Comparison of ENCODE assay signal across 22 cellular contexts in the genomic region with DNA sequence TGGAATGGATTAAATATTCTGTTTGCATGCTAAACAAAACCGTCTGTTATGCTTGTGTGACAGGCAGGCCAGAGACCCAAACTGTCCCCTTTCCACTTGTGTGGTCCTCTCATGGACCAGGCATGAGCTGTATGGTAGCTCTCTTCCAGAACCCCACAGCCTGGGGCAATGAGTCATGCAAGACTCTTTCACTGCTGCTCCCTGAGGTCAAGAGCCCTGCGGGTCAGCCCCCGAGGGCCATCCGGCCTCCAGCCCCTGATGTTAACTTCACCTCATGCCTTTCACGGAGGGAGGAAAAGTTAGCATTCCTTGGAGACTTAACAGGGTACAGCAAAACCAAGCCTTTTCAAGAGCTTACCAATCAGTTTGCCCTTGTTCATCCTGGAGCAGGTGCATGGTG.
DNase-seq lines count a peak whose midpoint lies in the region; ATAC-seq, FAIRE-seq and TF ChIP-seq lines count a peak whose summit lies in the region.
"Had no signal": no experiment of that assay in that cellular context is flagged by ENCODE, and none has a peak within 500 bp of the region (broad histone marks: within the 10 kb centered on the region; RNA-seq: fewer than 3 reads in every experiment).

No MANE protein-coding gene starts in this region.

- ATAC-seq in HepG2 (no peak), right lobe of liver (no peak), GM21423 (IDR thresholded peaks at IDR 0.05; ENCODE audit: unreplicated experiment) (no peak), GM21526 (IDR thresholded peaks at IDR 0.05; ENCODE audit: low FRiP score, unreplicated experiment) (no peak)
- ATAC-seq: A549; CD8-positive, alpha-beta T cell; GM12878 had no signal

- no peaks in the 10 kb centered on the region for H4K20me1 ChIP-seq in HepG2 (ENCODE audit: insufficient read depth, low read length)
- H4K20me1 ChIP-seq: BLaER1 treated with 17β-estradiol and CSF1 and Interleukin-3, amounts not matched to agents 10 nM and 100 nM had no signal

- in situ Hi-C loops in HepG2 (cut with HindIII; ENCODE audit: extremely low pct_ligation_motif_present, low pct_unique_long_range_greater_than_20kb): no loop called here

- CTCF ChIA-PET in HepG2 (lab: Yijun Ruan, JAX; ENCODE audit: low intra/inter-chr PET ratio, low total read pairs): no interaction called here

- H3K9me3 ChIP-seq in HepG2 (ENCODE audit: low read length) (peaks cover 16% of the 10 kb centered on the region), right lobe of liver (no peaks in the 10 kb centered on the region), esophagus muscularis mucosa (peaks cover 0 to 23% (median 9%) of the 10 kb centered on the region in 4 donors), neuronal stem cell (replicated peaks in 1 of 2; ENCODE audit: control insufficient read depth in 2 of 2, insufficient read depth in 1 of 2, low read depth in 1 of 2, low read length in 2 of 2) (peaks cover 7 to 9% of the 10 kb centered on the region in 2 donors)

- no peak overlapping the region for H3K4ac ChIP-seq in neuronal stem cell (ENCODE audit: low read length)

- WGBS in HepG2 (ENCODE audit: low lambda C conversion rate): 55% methylated on average over 5 of the region's 5 CpGs
- 53% methylated on average over 3 of the region's 5 CpGs for WGBS in right lobe of liver (ENCODE audit: insufficient coverage, low coverage, low lambda C conversion rate, missing lambda C conversion rate)
- 81% methylated on average over 5 of the region's 5 CpGs for WGBS in esophagus muscularis mucosa
- no CpG with 5 or more reads among the region's 5 CpGs for WGBS in neuronal stem cell (ENCODE audit: extremely low coverage in 2 of 2, insufficient read length in 2 of 2, insufficient replicate concordance in 1 of 2), 2 donors

- no peak overlapping the region for H2BK12ac ChIP-seq in neuronal stem cell (ENCODE audit: low read length)

- no peak overlapping the region for H2BK15ac ChIP-seq in neuronal stem cell (ENCODE audit: low read length)

- no peak for TF ChIP-seq RAD21 in HepG2 (CRISPR knock-in tag; IDR thresholded peaks at IDR 0.05)

- H3K27me3 ChIP-seq in HepG2 (ENCODE audit: control insufficient read depth in 1 of 2, insufficient read depth in 2 of 2, low read length in 2 of 2): peaks cover 0 to 3% of the 10 kb centered on the region in 2 experiments; a peak in 1 of 5 replicates
- H3K27me3 ChIP-seq in right lobe of liver: no peaks in the 10 kb centered on the region
- H3K27me3 ChIP-seq in esophagus muscularis mucosa: no peaks in the 10 kb centered on the region
- peaks cover 0 to 3% (median 0%) of the 10 kb centered on the region in 3 experiments for H3K27me3 ChIP-seq in neuronal stem cell (ENCODE audit: control insufficient read depth in 3 of 3, insufficient read depth in 3 of 3, low read depth in 1 of 3, low read length in 3 of 3)
- H3K27me3 ChIP-seq: BLaER1 treated with 17β-estradiol and CSF1 and Interleukin-3, amounts not matched to agents 10 nM and 100 nM had no signal

- H4K91ac ChIP-seq in neuronal stem cell (ENCODE audit: low read depth, low read length, poor library complexity): no peak overlapping the region

- H3K4me1 ChIP-seq in HepG2 (ENCODE audit: insufficient read depth, low read length) (peaks cover 47% of the 10 kb centered on the region), right lobe of liver (peaks cover 0 to 13% (median 4%) of the 10 kb centered on the region in 4 donors), esophagus muscularis mucosa (no peaks in the 10 kb centered on the region), neuronal stem cell (ENCODE audit: control insufficient read depth in 2 of 2, insufficient read depth in 1 of 2, low read depth in 1 of 2, low read length in 2 of 2) (peaks cover 0 to 3% of the 10 kb centered on the region in 2 donors)
- H3K4me1 ChIP-seq: A549; BLaER1 treated with 17β-estradiol and CSF1 and Interleukin-3, amounts not matched to agents 10 nM and 100 nM had no signal

- TF ChIP-seq EP300 in HepG2 (IDR thresholded peaks at IDR 0.05; ENCODE audit: low read depth in 2 of 2, low read length in 2 of 2) (no peak), HepG2 (CRISPR knock-in tag; IDR thresholded peaks at IDR 0.05; ENCODE audit: borderline replicate concordance) (no peak), esophagus muscularis mucosa (IDR thresholded peaks at IDR 0.05) (no peak)

- H2AFZ ChIP-seq in HepG2 (ENCODE audit: low read length) (no peak overlapping the region), neuronal stem cell (ENCODE audit: low read length) (peak overlapping the region; percentile 35)

- H3K27ac ChIP-seq in HepG2 (ENCODE audit: extremely low read length, insufficient read depth, low read length) (no peak overlapping the region), right lobe of liver (no peak overlapping the region), esophagus muscularis mucosa (replicated peaks in 1 of 4) (no peak overlapping the region), neuronal stem cell (replicated peaks; ENCODE audit: low read length) (no peak overlapping the region)
- H3K27ac ChIP-seq: 22Rv1; A549; BLaER1 treated with 17β-estradiol and CSF1 and Interleukin-3, amounts not matched to agents 10 nM and 100 nM; C4-2B had no signal

- H3K4me2 ChIP-seq in HepG2 (ENCODE audit: low read depth, low read length) (no peak overlapping the region), neuronal stem cell (ENCODE audit: insufficient read depth, low read length, poor library complexity, severe bottlenecking) (no peak overlapping the region)
- H3K4me2 ChIP-seq: A549; BLaER1 treated with 17β-estradiol and CSF1 and Interleukin-3, amounts not matched to agents 10 nM and 100 nM had no signal

- DNase-seq in HepG2 (ENCODE audit: low spot score) (no peak), right lobe of liver (no peak), esophagus muscularis mucosa (ENCODE audit: extremely low spot score) (peak; percentile 57), neuronal stem cell (ENCODE audit: low spot score) (no peak), NCI-H446 treated with DMSO at 0.1 percent for 48 hours (lab: John Stamatoyannopoulos, UW) (no peak)
- DNase-seq: AML-193; Caco-2; Calu3; CD4-positive, alpha-beta T cell; CD8-positive, alpha-beta T cell; DMS79 treated with DMSO at 0.1 percent for 48 hours; GDM1 had no signal

- H3K18ac ChIP-seq in neuronal stem cell (ENCODE audit: low read length): peak overlapping the region; percentile 40

- no peak overlapping the region for H3K23ac ChIP-seq in neuronal stem cell (ENCODE audit: low read depth, low read length, poor library complexity)

- no peak overlapping the region for H2BK120ac ChIP-seq in neuronal stem cell (ENCODE audit: low read depth, low read length)

- POLR2A ChIA-PET in HepG2 (lab: Yijun Ruan, JAX): no interaction called here

- peak overlapping the region; percentile 34 for H2AK5ac ChIP-seq in neuronal stem cell (ENCODE audit: low read depth, low read length)

- no peaks in the 10 kb centered on the region for H3K79me1 ChIP-seq in neuronal stem cell (ENCODE audit: low read depth, low read length)

- no TSS peak for BruUV-seq in HepG2 (replicated peaks; lab: Mats Ljungman, UMichigan)

- H3K4me3 ChIP-seq in HepG2 (replicated peaks in 1 of 3; ENCODE audit: insufficient read depth in 1 of 3, low read depth in 2 of 3, low read length in 3 of 3): no peak overlapping the region
- no peak overlapping the region for H3K4me3 ChIP-seq in right lobe of liver
- H3K4me3 ChIP-seq in esophagus muscularis mucosa: no peak overlapping the region
- H3K4me3 ChIP-seq in neuronal stem cell (ENCODE audit: low read length in 2 of 2): no peak overlapping the region
- H3K4me3 ChIP-seq: A549; BLaER1 treated with 17β-estradiol and CSF1 and Interleukin-3, amounts not matched to agents 10 nM and 100 nM; GM12878 had no signal

- TF ChIP-seq POLR2A in HepG2 (IDR thresholded peaks at IDR 0.05; ENCODE audit: insufficient read depth in 1 of 2, low read depth in 2 of 2, low read length in 2 of 2): no peak
- TF ChIP-seq POLR2A in right lobe of liver (IDR thresholded peaks at IDR 0.05): no peak
- TF ChIP-seq POLR2A in esophagus muscularis mucosa (IDR thresholded peaks at IDR 0.05; ENCODE audit: low read depth): no peak

- TF ChIP-seq CTCF in HepG2 (CRISPR knock-in tag; IDR thresholded peaks at IDR 0.05) (no peak), right lobe of liver (IDR thresholded peaks at IDR 0.05) (no peak), esophagus muscularis mucosa (IDR thresholded peaks at IDR 0.05) (no peak)

- no peak overlapping the region for H3K14ac ChIP-seq in neuronal stem cell (ENCODE audit: low read length)

- no peak overlapping the region for H2BK5ac ChIP-seq in neuronal stem cell (ENCODE audit: low read length)

- H3K36me3 ChIP-seq in HepG2 (replicated peaks in 1 of 2; ENCODE audit: control insufficient read depth in 1 of 2, insufficient read depth in 2 of 2, low read length in 2 of 2): no peaks in the 10 kb centered on the region
- H3K36me3 ChIP-seq in right lobe of liver: no peaks in the 10 kb centered on the region
- H3K36me3 ChIP-seq in esophagus muscularis mucosa: no peaks in the 10 kb centered on the region
- H3K36me3 ChIP-seq in neuronal stem cell (replicated peaks in 1 of 2; ENCODE audit: control insufficient read depth in 2 of 2, insufficient read depth in 2 of 2, low read length in 2 of 2): no peaks in the 10 kb centered on the region
- H3K36me3 ChIP-seq: BLaER1 treated with 17β-estradiol and CSF1 and Interleukin-3, amounts not matched to agents 10 nM and 100 nM had no signal

- intact Hi-C loops in HepG2 (cut with micrococcal nuclease; ENCODE audit: unreplicated experiment) (no loop called here), right lobe of liver (cut with DNase I) (no loop called here), esophagus muscularis mucosa (cut with DNase I) (no loop called here)

- no peaks in the 10 kb centered on the region for H3K79me2 ChIP-seq in HepG2 (ENCODE audit: insufficient read depth, low read length)

- no peak for FAIRE-seq in HepG2 (lab: Jason Lieb, UNC)
- FAIRE-seq: A549, D721Med, GM12878, GM12892, GM18507 had no signal

- no peak overlapping the region for H3K9ac ChIP-seq in HepG2 (ENCODE audit: insufficient read depth, low read depth, low read length)
- no peak overlapping the region for H3K9ac ChIP-seq in neuronal stem cell (ENCODE audit: low read depth, low read length, poor library complexity)
- H3K9ac ChIP-seq: BLaER1 treated with 17β-estradiol and CSF1 and Interleukin-3, amounts not matched to agents 10 nM and 100 nM had no signal

- H4K8ac ChIP-seq in neuronal stem cell (ENCODE audit: low read depth, low read length): no peak overlapping the region

TF ChIP-seq in HepG2, 621 proteins besides CTCF, POLR2A, EP300 and RAD21:
- 0 out of 2 replicates have a peak, but pooled peaks have one; percentile 51 for TF ChIP-seq FOSL2 (CRISPR knock-in tag; IDR thresholded peaks at IDR 0.05)
- no peak for TF ChIP-seq GFI1 (CRISPR knock-in tag; IDR thresholded peaks at IDR 0.05; ENCODE audit: borderline replicate concordance)
TF ChIP-seq in HepG2: peak in this region for 1.
